Comparison of ENCODE assay signal across 26 cellular contexts in genomic region chr4:10167201-10167600, GRCh38.
"Had no signal": no experiment of that assay in that cellular context is flagged by ENCODE, and none has a peak within 500 bp of the region (broad histone marks: within the 10 kb centered on the region; RNA-seq: fewer than 3 reads in every experiment).

No MANE protein-coding gene starts in this region.

- DNase-seq: dermis blood vessel endothelial cell; dorsolateral prefrontal cortex; effector CD4-positive, alpha-beta T cell; effector memory CD8-positive, alpha-beta T cell; endodermal cell; erythroblast; esophagus squamous epithelium; foreskin fibroblast; foreskin melanocyte; gastrocnemius medialis; glutamatergic neuron; head of caudate nucleus; hypothalamus; immature natural killer cell; left cardiac atrium; left lung; left ventricle myocardium superior; lower lobe of right lung; mesenchymal stem cell; mucosa of descending colon; naive B cell had no signal

- H3K79me2 ChIP-seq: hepatocyte had no signal

- H3K4me3 ChIP-seq: coronary artery, dorsolateral prefrontal cortex, esophagus squamous epithelium, gastrocnemius medialis, hepatocyte, left lung, lower lobe of right lung, mucosa of descending colon had no signal

- H3K27me3 ChIP-seq: esophagus squamous epithelium, gastrocnemius medialis, hepatocyte, left lung had no signal

- H3K27ac Mint-ChIP-seq: effector memory CD8-positive, alpha-beta T cell; endodermal cell; immature natural killer cell; mesothelial cell of epicardium had no signal

- H3K9me3 Mint-ChIP-seq: effector memory CD8-positive, alpha-beta T cell; endodermal cell; immature natural killer cell; mesothelial cell of epicardium; naive B cell had no signal

- H3K4me2 ChIP-seq: hepatocyte had no signal

- ATAC-seq: effector memory CD8-positive, alpha-beta T cell; esophagus mucosa; gastrocnemius medialis; left cardiac atrium; left lung; left ventricle myocardium superior; lower lobe of right lung; mucosa of descending colon had no signal

- H3K36me3 ChIP-seq: esophagus squamous epithelium, gastrocnemius medialis, left lung, lower lobe of right lung had no signal

- H3K27ac ChIP-seq: coronary artery, dorsolateral prefrontal cortex, epithelial cell of prostate, esophagus squamous epithelium, gastrocnemius medialis, hepatocyte, left lung, lower lobe of right lung had no signal

- H3K4me3 Mint-ChIP-seq: effector memory CD8-positive, alpha-beta T cell; endodermal cell; immature natural killer cell; mesothelial cell of epicardium; naive B cell had no signal

- H3K4me1 ChIP-seq: left lung had no signal

- H2AFZ ChIP-seq: hepatocyte had no signal

- H3K36me3 Mint-ChIP-seq: immature natural killer cell, mesothelial cell of epicardium, naive B cell had no signal

- H3K9me3 ChIP-seq: esophagus squamous epithelium, gastrocnemius medialis, left lung, lower lobe of right lung, mucosa of descending colon had no signal
